1 cellular context compared by ENCODE assay signal in the genomic region with DNA sequence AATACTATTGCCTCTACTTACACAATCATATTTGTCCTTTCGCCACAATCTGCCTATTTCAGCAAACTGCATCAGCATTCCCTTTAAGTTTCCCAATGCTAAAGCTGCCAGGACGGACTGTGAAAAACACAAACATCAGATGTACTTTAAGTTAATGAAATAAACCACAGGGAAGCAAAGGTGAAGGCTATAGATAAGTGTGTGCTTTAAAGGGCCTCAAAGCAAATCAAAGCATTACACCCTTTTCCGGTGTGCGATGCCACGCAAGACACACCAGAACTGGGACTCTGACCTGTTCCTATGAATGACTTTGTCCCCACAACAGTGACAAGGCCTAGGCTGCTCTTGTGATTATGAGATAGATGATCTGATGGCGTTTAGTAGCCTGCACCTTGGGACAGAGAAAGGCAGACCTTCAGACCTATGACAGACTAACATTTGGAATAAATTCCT.
TF ChIP-seq lines count a peak whose summit lies in the region.

No MANE protein-coding gene starts in this region.

TF ChIP-seq in HepG2, 621 proteins besides CTCF, POLR2A, EP300 and RAD21 (continued from another document and continues in another):
- TF ChIP-seq ZNF513 (CRISPR knock-in tag; conservative IDR thresholded peaks at IDR 0.05) (no peak), ISL2 (CRISPR knock-in tag; IDR thresholded peaks at IDR 0.05) (peak; percentile 98), ATF5 (CRISPR knock-in tag; IDR thresholded peaks at IDR 0.05; ENCODE audit: low read depth) (no peak), PRMT3 (CRISPR knock-in tag; IDR thresholded peaks at IDR 0.05; ENCODE audit: borderline replicate concordance, low read depth) (no peak), RBM22 (optimal IDR thresholded peaks at IDR 0.05; ENCODE audit: low read length) (no peak), CEBPB (IDR thresholded peaks at IDR 0.05; ENCODE audit: borderline replicate concordance, low read depth, low read length) (peak; percentile 95), ZNF256 (CRISPR knock-in tag; conservative IDR thresholded peaks at IDR 0.05) (no peak), MTA1 (CRISPR knock-in tag; IDR thresholded peaks at IDR 0.05; ENCODE audit: borderline replicate concordance) (peak; percentile 40; the same call in 1 of the 2 replicates), KDM2A (CRISPR knock-in tag; IDR thresholded peaks at IDR 0.05; ENCODE audit: borderline replicate concordance, low read depth) (0 out of 2 replicates have a peak, but pooled peaks have one; percentile 47), KAT8 (CRISPR knock-in tag; IDR thresholded peaks at IDR 0.05) (peak; percentile 79; the same call in 1 of the 2 replicates), TAF1 (CRISPR knock-in tag; IDR thresholded peaks at IDR 0.05) (no peak; the same call in 1 of the 2 replicates), SNAPC2 (CRISPR knock-in tag; IDR thresholded peaks at IDR 0.05) (peak; percentile 60; the same call in 1 of the 2 replicates), PRDM10 (CRISPR knock-in tag; IDR thresholded peaks at IDR 0.05; ENCODE audit: low read depth) (peak; percentile 61; the same call in 1 of the 2 replicates), SP5 (CRISPR knock-in tag; IDR thresholded peaks at IDR 0.05; ENCODE audit: borderline replicate concordance, low read depth) (peak; percentile 79), ZNF530 (CRISPR knock-in tag; IDR thresholded peaks at IDR 0.05; ENCODE audit: low read depth) (no peak), ZNF432 (CRISPR knock-in tag; IDR thresholded peaks at IDR 0.05; ENCODE audit: borderline replicate concordance) (no peak), CBX1 (IDR thresholded peaks at IDR 0.05; ENCODE audit: low read depth) (no peak), ZSCAN20 (CRISPR knock-in tag; IDR thresholded peaks at IDR 0.05; ENCODE audit: borderline replicate concordance) (no peak), ZNF383 (CRISPR knock-in tag; IDR thresholded peaks at IDR 0.05; ENCODE audit: borderline replicate concordance) (no peak), FOXP1 (IDR thresholded peaks at IDR 0.05) (peak; percentile 67; the same call in 1 of the 2 replicates), FOXP1 (CRISPR knock-in tag; IDR thresholded peaks at IDR 0.05) (peak; percentile 97), KMT2A (CRISPR knock-in tag; IDR thresholded peaks at IDR 0.05) (no peak), ZNF703 (CRISPR knock-in tag; IDR thresholded peaks at IDR 0.05; ENCODE audit: borderline replicate concordance) (no peak), ZNF788 (CRISPR knock-in tag; IDR thresholded peaks at IDR 0.05; ENCODE audit: borderline replicate concordance) (peak; percentile 89; the same call in 1 of the 2 replicates), MAZ (IDR thresholded peaks at IDR 0.05; ENCODE audit: borderline replicate concordance, low read depth, low read length) (no peak), MAZ (CRISPR knock-in tag; IDR thresholded peaks at IDR 0.05; ENCODE audit: low read depth) (peak; percentile 54; the same call in 1 of the 2 replicates), MEIS1 (CRISPR knock-in tag; IDR thresholded peaks at IDR 0.05; ENCODE audit: borderline replicate concordance) (peak; percentile 84), NCOA5 (CRISPR knock-in tag; IDR thresholded peaks at IDR 0.05) (no peak), KMT2B (CRISPR knock-in tag; IDR thresholded peaks at IDR 0.05) (no peak), NCOR1 (IDR thresholded peaks at IDR 0.05; ENCODE audit: borderline replicate concordance, low read length) (peak; percentile 94), RBAK (CRISPR knock-in tag; IDR thresholded peaks at IDR 0.05) (no peak; the same call in 1 of the 2 replicates), THRA (CRISPR knock-in tag; IDR thresholded peaks at IDR 0.05; ENCODE audit: borderline replicate concordance) (peak; percentile 89)
- TF ChIP-seq, protein P1, sequence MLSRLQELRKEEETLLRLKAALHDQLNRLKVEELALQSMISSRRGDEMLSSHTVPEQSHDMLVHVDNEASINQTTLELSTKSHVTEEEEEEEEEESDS (CRISPR knock-in tag; IDR thresholded peaks at IDR 0.05; ENCODE audit: borderline replicate concordance), result no peak; the same call in 1 of the 2 replicates
- TF ChIP-seq, protein P2, sequence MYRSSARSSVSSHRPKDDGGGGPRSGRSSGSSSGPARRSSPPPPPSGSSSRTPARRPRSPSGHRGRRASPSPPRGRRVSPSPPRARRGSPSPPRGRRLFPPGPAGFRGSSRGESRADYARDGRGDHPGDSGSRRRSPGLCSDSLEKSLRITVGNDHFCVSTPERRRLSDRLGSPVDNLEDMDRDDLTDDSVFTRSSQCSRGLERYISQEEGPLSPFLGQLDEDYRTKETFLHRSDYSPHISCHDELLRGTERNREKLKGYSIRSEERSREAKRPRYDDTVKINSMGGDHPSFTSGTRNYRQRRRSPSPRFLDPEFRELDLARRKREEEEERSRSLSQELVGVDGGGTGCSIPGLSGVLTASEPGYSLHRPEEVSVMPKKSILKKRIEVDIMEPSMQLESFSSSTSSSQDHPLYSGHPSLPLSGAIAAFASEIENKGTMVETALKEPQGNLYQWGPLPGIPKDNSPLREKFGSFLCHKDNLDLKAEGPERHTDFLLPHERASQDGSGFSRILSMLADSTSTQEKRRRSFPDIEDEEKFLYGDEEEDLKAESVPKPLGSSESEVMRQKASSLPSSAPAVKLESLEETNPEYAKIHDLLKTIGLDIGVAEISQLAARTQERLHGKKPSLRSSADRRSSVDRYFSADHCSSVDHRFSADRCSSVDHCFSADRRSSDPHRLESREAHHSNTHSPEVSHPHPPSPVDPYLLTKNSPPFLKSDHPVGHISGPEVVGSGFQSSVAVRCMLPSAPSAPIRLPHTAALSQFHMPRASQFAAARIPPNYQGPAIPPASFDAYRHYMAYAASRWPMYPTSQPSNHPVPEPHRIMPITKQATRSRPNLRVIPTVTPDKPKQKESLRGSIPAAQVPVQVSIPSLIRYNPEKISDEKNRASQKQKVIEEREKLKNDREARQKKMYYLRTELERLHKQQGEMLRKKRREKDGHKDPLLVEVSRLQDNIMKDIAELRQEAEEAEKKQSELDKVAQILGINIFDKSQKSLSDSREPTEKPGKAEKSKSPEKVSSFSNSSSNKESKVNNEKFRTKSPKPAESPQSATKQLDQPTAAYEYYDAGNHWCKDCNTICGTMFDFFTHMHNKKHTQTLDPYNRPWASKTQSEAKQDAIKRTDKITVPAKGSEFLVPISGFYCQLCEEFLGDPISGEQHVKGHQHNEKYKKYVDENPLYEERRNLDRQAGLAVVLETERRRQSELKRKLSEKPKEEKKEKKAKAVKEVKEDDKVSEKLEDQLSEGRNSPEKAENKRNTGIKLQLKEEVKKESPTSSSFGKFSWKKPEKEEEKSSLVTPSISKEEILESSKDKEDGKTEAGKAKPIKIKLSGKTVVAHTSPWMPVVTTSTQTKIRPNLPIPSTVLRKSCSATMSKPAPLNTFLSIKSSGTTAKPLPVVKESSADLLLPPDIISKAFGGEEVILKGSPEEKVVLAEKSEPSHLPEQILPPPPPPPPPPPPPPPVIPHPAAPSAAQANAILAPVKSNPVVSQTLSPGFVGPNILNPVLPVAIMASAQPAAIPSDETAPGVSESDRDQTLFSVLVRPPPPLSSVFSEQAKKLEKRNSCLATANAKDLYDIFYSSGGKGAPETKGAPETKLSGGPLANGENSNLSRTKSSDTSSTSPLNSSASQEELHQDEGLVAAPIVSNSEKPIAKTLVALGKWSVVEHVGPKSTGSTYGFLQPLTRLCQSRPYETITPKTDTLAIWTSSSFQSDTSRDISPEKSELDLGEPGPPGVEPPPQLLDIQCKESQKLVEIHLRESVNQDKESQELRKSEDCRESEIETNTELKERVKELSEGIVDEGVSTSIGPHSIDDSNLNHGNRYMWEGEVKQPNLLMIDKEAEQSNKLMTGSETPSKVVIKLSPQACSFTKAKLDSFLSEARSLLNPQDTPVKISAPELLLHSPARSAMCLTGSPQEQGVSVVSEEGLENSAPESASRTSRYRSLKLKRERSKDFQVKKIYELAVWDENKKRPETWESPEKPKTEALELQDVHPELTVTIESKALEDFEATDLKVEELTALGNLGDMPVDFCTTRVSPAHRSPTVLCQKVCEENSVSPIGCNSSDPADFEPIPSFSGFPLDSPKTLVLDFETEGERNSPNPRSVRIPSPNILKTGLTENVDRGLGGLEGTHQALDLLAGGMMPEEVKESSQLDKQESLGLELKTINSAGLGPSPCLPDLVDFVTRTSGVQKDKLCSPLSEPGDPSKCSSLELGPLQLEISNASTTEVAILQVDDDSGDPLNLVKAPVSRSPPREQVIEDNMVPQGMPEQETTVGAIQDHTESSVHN (CRISPR knock-in tag; IDR thresholded peaks at IDR 0.05), result no peak
- TF ChIP-seq, protein P3, sequence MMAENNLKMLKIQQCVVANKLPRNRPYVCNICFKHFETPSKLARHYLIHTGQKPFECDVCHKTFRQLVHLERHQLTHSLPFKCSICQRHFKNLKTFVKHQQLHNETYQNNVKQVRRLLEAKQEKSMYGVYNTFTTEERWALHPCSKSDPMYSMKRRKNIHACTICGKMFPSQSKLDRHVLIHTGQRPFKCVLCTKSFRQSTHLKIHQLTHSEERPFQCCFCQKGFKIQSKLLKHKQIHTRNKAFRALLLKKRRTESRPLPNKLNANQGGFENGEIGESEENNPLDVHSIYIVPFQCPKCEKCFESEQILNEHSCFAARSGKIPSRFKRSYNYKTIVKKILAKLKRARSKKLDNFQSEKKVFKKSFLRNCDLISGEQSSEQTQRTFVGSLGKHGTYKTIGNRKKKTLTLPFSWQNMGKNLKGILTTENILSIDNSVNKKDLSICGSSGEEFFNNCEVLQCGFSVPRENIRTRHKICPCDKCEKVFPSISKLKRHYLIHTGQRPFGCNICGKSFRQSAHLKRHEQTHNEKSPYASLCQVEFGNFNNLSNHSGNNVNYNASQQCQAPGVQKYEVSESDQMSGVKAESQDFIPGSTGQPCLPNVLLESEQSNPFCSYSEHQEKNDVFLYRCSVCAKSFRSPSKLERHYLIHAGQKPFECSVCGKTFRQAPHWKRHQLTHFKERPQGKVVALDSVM (CRISPR knock-in tag; IDR thresholded peaks at IDR 0.05), result no peak
- TF ChIP-seq, protein P4, sequence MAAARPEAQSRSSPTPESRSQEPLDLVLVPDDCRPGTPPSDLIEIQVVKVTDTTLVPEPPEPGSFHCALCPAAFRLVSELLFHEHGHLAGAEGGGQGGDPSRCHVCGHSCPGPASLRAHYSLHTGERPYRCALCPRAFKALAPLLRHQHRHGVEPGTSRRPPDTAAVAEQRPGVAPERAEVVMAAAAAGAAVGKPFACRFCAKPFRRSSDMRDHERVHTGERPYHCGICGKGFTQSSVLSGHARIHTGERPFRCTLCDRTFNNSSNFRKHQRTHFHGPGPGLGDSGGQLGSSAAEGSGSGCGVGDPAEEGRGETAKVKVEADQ (CRISPR knock-in tag; IDR thresholded peaks at IDR 0.05; ENCODE audit: borderline replicate concordance), result no peak
- TF ChIP-seq, protein P5, sequence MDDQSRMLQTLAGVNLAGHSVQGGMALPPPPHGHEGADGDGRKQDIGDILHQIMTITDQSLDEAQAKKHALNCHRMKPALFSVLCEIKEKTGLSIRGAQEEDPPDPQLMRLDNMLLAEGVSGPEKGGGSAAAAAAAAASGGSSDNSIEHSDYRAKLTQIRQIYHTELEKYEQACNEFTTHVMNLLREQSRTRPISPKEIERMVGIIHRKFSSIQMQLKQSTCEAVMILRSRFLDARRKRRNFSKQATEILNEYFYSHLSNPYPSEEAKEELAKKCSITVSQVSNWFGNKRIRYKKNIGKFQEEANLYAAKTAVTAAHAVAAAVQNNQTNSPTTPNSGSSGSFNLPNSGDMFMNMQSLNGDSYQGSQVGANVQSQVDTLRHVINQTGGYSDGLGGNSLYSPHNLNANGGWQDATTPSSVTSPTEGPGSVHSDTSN (CRISPR knock-in tag; IDR thresholded peaks at IDR 0.05; ENCODE audit: borderline replicate concordance), result no peak
